ENCODE assay signal across 8 cellular contexts in the genomic region with DNA sequence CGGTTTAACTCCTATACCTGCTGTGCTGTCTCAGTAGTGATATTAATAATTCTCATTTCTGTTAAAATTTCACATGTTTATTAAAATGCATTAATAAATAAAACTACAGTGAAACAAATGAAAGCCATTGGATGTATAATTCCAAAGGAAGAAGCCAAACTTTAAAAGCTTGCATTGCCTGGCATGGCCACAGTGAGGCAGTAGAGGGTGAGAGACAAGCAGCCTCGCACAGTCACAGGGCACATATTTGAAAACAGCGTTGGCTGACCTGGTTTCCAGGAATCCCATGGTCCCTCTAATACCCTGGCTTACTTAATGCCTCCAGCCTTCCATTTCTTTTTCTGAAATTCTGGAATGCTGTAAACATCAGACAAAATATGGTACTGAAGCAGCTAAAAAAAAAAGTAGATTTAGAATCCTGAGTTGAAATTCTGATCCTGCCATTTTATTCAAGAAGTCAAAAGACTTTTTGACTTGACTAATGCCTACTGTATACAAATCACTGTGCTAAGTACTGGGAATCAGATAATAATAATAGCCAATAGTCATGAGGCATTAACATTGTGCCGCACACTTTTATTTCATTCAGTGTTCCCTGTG. TPM values are rescaled to one million over a fixed set of nuclear protein-coding genes. Genes with fewer than 3 reads are reported as not detected.
A peak's percentile ranks its signal among the peaks of the same experiment; 100 is the strongest.
DNase-seq lines count a peak whose midpoint lies in the region; ATAC-seq and TF ChIP-seq lines count a peak whose summit lies in the region.

No MANE protein-coding gene starts in this region.

- no peaks in the 10 kb centered on the region for H3K79me2 ChIP-seq in parathyroid adenoma

- no peak for TF ChIP-seq EP300 in Ishikawa (IDR thresholded peaks at IDR 0.05; ENCODE audit: borderline replicate concordance)

- H3K9ac ChIP-seq in parathyroid adenoma: no peak overlapping the region

- peak; percentile 79 for TF ChIP-seq RAD21 in Ishikawa (IDR thresholded peaks at IDR 0.05; ENCODE audit: low read depth)

- H3K9me3 ChIP-seq in parathyroid adenoma (ENCODE audit: control insufficient read depth, low read length): no peaks in the 10 kb centered on the region

- no peaks in the 10 kb centered on the region for H3K36me3 ChIP-seq in parathyroid adenoma (ENCODE audit: control insufficient read depth, insufficient read depth, low read length)

- H3K27me3 ChIP-seq in foreskin keratinocyte (no peaks in the 10 kb centered on the region), parathyroid adenoma (ENCODE audit: control insufficient read depth, insufficient read depth, low read length) (no peaks in the 10 kb centered on the region)

- TF ChIP-seq CTCF in foreskin keratinocyte (conservative IDR thresholded peaks at IDR 0.05): peak; percentile 86
- TF ChIP-seq CTCF in parathyroid adenoma (IDR thresholded peaks at IDR 0.05): peak; percentile 57

- no peak overlapping the region for H3K4me2 ChIP-seq in parathyroid adenoma (ENCODE audit: low read length)

- DNase-seq in DMS 273 treated with DMSO at 0.1 percent for 48 hours (lab: John Stamatoyannopoulos, UW): peak; percentile 51
- peak; percentile 63 for DNase-seq in RPMI8226
- DNase-seq in activated effector memory CD4-positive, alpha-beta T cell treated with anti-CD3 and anti-CD28 coated beads, Interleukin-2, amount 50 U/mL, for 16 hours: peak; percentile 86
- DNase-seq in foreskin keratinocyte: peak in 1 of 2 donors; percentile 28
- DNase-seq in GOT3 (lab: John Stamatoyannopoulos, UW): no peak

- no peak overlapping the region for H2AFZ ChIP-seq in parathyroid adenoma

- H3K27ac ChIP-seq in foreskin keratinocyte: no peak overlapping the region
- no peak overlapping the region for H3K27ac ChIP-seq in parathyroid adenoma

- no peaks in the 10 kb centered on the region for H3K4me1 ChIP-seq in foreskin keratinocyte
- no peaks in the 10 kb centered on the region for H3K4me1 ChIP-seq in parathyroid adenoma

- ATAC-seq in foreskin keratinocyte: peak; percentile 64
- no peak for ATAC-seq in HG03196 (IDR thresholded peaks at IDR 0.05; ENCODE audit: unreplicated experiment)

- H3K4me3 ChIP-seq in parathyroid adenoma (ENCODE audit: low read depth, low read length): no peak overlapping the region

TF ChIP-seq in Ishikawa, 13 proteins besides CTCF, POLR2A, EP300 and RAD21:
- TF ChIP-seq EGR1 (IDR thresholded peaks at IDR 0.05): no peak
- no peak for TF ChIP-seq YY1 (IDR thresholded peaks at IDR 0.05; ENCODE audit: low read depth)
- TF ChIP-seq CREB1 (IDR thresholded peaks at IDR 0.05; ENCODE audit: low read depth): no peak
- TF ChIP-seq TEAD4 (IDR thresholded peaks at IDR 0.05): no peak
- TF ChIP-seq, protein P1, sequence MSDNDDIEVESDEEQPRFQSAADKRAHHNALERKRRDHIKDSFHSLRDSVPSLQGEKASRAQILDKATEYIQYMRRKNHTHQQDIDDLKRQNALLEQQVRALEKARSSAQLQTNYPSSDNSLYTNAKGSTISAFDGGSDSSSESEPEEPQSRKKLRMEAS (IDR thresholded peaks at IDR 0.05): no peak
- no peak for TF ChIP-seq CEBPB (IDR thresholded peaks at IDR 0.05)
- TF ChIP-seq, protein P2, sequence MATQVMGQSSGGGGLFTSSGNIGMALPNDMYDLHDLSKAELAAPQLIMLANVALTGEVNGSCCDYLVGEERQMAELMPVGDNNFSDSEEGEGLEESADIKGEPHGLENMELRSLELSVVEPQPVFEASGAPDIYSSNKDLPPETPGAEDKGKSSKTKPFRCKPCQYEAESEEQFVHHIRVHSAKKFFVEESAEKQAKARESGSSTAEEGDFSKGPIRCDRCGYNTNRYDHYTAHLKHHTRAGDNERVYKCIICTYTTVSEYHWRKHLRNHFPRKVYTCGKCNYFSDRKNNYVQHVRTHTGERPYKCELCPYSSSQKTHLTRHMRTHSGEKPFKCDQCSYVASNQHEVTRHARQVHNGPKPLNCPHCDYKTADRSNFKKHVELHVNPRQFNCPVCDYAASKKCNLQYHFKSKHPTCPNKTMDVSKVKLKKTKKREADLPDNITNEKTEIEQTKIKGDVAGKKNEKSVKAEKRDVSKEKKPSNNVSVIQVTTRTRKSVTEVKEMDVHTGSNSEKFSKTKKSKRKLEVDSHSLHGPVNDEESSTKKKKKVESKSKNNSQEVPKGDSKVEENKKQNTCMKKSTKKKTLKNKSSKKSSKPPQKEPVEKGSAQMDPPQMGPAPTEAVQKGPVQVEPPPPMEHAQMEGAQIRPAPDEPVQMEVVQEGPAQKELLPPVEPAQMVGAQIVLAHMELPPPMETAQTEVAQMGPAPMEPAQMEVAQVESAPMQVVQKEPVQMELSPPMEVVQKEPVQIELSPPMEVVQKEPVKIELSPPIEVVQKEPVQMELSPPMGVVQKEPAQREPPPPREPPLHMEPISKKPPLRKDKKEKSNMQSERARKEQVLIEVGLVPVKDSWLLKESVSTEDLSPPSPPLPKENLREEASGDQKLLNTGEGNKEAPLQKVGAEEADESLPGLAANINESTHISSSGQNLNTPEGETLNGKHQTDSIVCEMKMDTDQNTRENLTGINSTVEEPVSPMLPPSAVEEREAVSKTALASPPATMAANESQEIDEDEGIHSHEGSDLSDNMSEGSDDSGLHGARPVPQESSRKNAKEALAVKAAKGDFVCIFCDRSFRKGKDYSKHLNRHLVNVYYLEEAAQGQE (IDR thresholded peaks at IDR 0.05; ENCODE audit: low read depth): no peak
- no peak for TF ChIP-seq TAF1 (IDR thresholded peaks at IDR 0.05; ENCODE audit: low read depth)
- TF ChIP-seq NFIC (IDR thresholded peaks at IDR 0.05): no peak
- no peak for TF ChIP-seq ZBTB7A (IDR thresholded peaks at IDR 0.05; ENCODE audit: low read depth)
- TF ChIP-seq TCF12 (IDR thresholded peaks at IDR 0.05; ENCODE audit: low read depth): no peak
- no peak for TF ChIP-seq FOXM1 (IDR thresholded peaks at IDR 0.05; ENCODE audit: borderline replicate concordance, low read depth)
- no peak for TF ChIP-seq USF1 (IDR thresholded peaks at IDR 0.05)

RNA-seq across cellular contexts. Expression of gene RNASEL, which starts 6.7 kb away (rescaled TPM):
- total RNA-seq in foreskin keratinocyte: 3.2 TPM in 2 replicates
- polyA plus RNA-seq in foreskin keratinocyte: 1.1 and 1.2 TPM in 2 replicates

RNA-seq across cellular contexts. Expression of gene RGS16, which starts 8.4 kb away (rescaled TPM):
- 0.07 and 0.14 TPM in 2 replicates for total RNA-seq in foreskin keratinocyte
- 0.06 and 0.10 TPM in 2 replicates for polyA plus RNA-seq in foreskin keratinocyte
